In genomic region chr7:211715-212058, GRCh38 we compare ENCODE assay signal across 2 cellular contexts.
TF ChIP-seq lines count a peak whose summit lies in the region.

No MANE protein-coding gene starts in this region.

TF ChIP-seq in HepG2, 621 proteins besides CTCF, POLR2A, EP300 and RAD21:
- peak; percentile 78 for TF ChIP-seq AGO2 (optimal IDR thresholded peaks at IDR 0.05; ENCODE audit: low read depth, low read length)
- no peak for TF ChIP-seq MLXIP (CRISPR knock-in tag; IDR thresholded peaks at IDR 0.05; ENCODE audit: borderline replicate concordance)
- 0 out of 2 replicates have a peak, but pooled peaks have one; percentile 37 for TF ChIP-seq RBFOX2 (IDR thresholded peaks at IDR 0.05; ENCODE audit: low read depth, low read length)
- no peak for TF ChIP-seq CSRNP1 (CRISPR knock-in tag; IDR thresholded peaks at IDR 0.05)

TF ChIP-seq in K562, 482 proteins besides CTCF, POLR2A, EP300 and RAD21:
- TF ChIP-seq ZBTB11 (CRISPR knock-in tag; IDR thresholded peaks at IDR 0.05) (no peak), RBFOX2 (IDR thresholded peaks at IDR 0.05; ENCODE audit: low read depth, low read length) (0 out of 2 replicates have a peak, but pooled peaks have one; percentile 16)
